Comparison of ENCODE assay signal across 8 cellular contexts in the genomic region with DNA sequence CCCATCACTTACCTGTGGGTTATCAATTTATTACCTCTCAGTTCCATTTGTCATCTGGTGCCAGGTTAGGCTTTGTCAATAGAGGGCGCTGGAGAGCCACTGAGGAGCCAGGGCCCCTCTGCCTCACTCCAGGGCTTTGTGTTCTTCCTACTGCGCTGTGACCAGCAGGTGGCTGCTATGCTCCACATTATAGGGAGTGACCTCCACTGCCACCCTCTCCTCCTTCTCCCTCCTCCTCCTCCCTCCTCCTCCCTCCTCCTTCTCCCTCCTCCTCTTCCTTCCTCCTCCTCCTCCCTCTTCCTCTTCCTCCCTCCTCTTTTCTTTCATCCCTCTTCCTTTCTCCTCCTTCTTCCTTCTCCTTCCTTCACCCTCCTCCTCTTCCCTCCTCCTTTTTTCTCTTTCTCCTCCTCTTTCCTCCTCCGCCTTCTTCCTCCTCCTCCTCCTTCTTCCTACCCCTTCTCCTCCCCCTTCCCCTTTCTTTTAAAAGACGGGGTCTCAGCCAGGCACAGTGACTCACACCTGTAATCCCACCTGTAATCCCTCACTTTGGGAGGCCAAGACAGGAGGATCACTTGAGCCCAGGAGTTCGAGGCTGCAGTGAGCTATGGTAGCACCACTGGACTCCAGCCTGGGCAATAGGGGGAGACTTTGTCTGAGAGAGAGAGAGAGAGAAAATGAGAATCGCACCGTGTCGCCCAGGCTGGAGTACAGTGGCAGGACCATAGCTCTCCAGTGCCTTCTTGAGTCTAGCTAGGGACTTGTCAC. TPM values are rescaled to one million over a fixed set of nuclear protein-coding genes. Genes with fewer than 3 reads are reported as not detected.
DNase-seq lines count a peak whose midpoint lies in the region; ATAC-seq and TF ChIP-seq lines count a peak whose summit lies in the region.

No MANE protein-coding gene starts in this region.

- no peak overlapping the region for H3K4me3 ChIP-seq in cardiac fibroblast (replicated peaks in 1 of 2; ENCODE audit: low read depth in 2 of 2, low read length in 2 of 2)

- intact Hi-C loops in activated B cell treated with CpG ODN at 0.5 μM for 24 hours (cut with micrococcal nuclease) (loop anchor here (1.0 to 5.0 kb wide), 6 partner anchors 23 to 237 kb away; a partner anchor contains a TSS), left colon (cut with DNase I, micrococcal nuclease) (no loop called here)

- H3K27ac Mint-ChIP-seq in activated B cell treated with CpG ODN at 0.5 μM for 24 hours = no peak overlapping the region

- H3K4me3 Mint-ChIP-seq in activated B cell treated with CpG ODN at 0.5 μM for 24 hours = no peak overlapping the region

- H3K4me1 Mint-ChIP-seq in activated B cell treated with CpG ODN at 0.5 μM for 24 hours = peaks cover 3% of the 10 kb centered on the region

- CTCF ChIA-PET in activated B cell treated with CpG ODN at 0.5 μM for 24 hours (lab: Charles Lee) = interaction anchor here (0.8 to 5.0 kb wide), 11 partner anchors 9 to 189 kb away, joined by 3 to 57 read pairs (median 4); a partner anchor contains a TSS

- ATAC-seq in GM18907 (IDR thresholded peaks at IDR 0.05; ENCODE audit: unreplicated experiment) (peak; percentile 81), HG03280 (IDR thresholded peaks at IDR 0.05; ENCODE audit: unreplicated experiment) (peak; percentile 87), activated B cell treated with CpG ODN at 0.5 μM for 24 hours (ENCODE audit: low read depth) (peak; percentile 100), left colon (peak; percentile 100)

- peaks cover 4% of the 10 kb centered on the region for H3K27me3 Mint-ChIP-seq in activated B cell treated with CpG ODN at 0.5 μM for 24 hours

- H3K36me3 Mint-ChIP-seq in activated B cell treated with CpG ODN at 0.5 μM for 24 hours (ENCODE audit: low read depth) = no peaks in the 10 kb centered on the region

- TF ChIP-seq CTCF in activated B cell treated with CpG ODN at 0.5 μM for 24 hours (IDR thresholded peaks at IDR 0.05) = no peak
- TF ChIP-seq CTCF in cardiac fibroblast (IDR thresholded peaks at IDR 0.05; ENCODE audit: low read depth, low read length) = peak; percentile 99

- H3K9me3 Mint-ChIP-seq in activated B cell treated with CpG ODN at 0.5 μM for 24 hours = no peaks in the 10 kb centered on the region

- DNase-seq in AG08396 (ENCODE audit: low spot score) (peak; percentile 88), NCI-H345 treated with DMSO at 0.1 percent for 48 hours (lab: John Stamatoyannopoulos, UW; ENCODE audit: unreplicated experiment) (peak; percentile 96), activated B cell treated with CpG ODN at 0.5 μM for 24 hours (peak; percentile 76), cardiac fibroblast (ENCODE audit: low read depth in 2 of 2) (peak; percentile 87 to 90), left colon (peak; percentile 89 to 92)
- DNase-seq in stimulated activated CD4-positive, alpha-beta T cell treated with anti-CD3 and anti-CD28 coated beads, Interleukin-4, amount 100 ng/mL, for 4 hours = peak; percentile 84 to 87

- POLR2A ChIA-PET in activated B cell treated with CpG ODN at 0.5 μM for 24 hours (lab: Charles Lee) = interaction anchor here (0.7 to 10.7 kb wide), 4 partner anchors 12 to 211 kb away, joined by 3 to 238 read pairs (median 4); no protein-coding TSS in a partner anchor

RNA-seq across cellular contexts. Expression of a gene that starts 10.3 kb away (rescaled TPM):
- total RNA-seq in activated B cell treated with CpG ODN at 0.5 μM for 24 hours = 16.4 and 21.4 TPM in 2 replicates
- total RNA-seq in left colon = 1 to 10 TPM in 1 of 2 donors, under 1 TPM in 1; 0.15 to 1.1 TPM

RNA-seq across cellular contexts. Expression of a gene that starts 23.8 kb away (rescaled TPM):
- total RNA-seq in activated B cell treated with CpG ODN at 0.5 μM for 24 hours = 65.6 and 65.8 TPM in 2 replicates
- 10 to 100 TPM; 34.8 to 40.1 TPM for total RNA-seq in left colon

RNA-seq across cellular contexts. Expression of a gene that starts 27.7 kb away (rescaled TPM):
- total RNA-seq in activated B cell treated with CpG ODN at 0.5 μM for 24 hours = not detected in 2 replicates
- under 1 TPM; 0.20 to 0.27 TPM for total RNA-seq in left colon

RNA-seq across cellular contexts. Expression of a gene that starts 45.9 kb away (rescaled TPM):
- total RNA-seq in activated B cell treated with CpG ODN at 0.5 μM for 24 hours (334 and 401 TPM in 2 replicates), left colon (100 to 1,000 TPM; 725 to 901 TPM)

RNA-seq across cellular contexts. Expression of a gene that starts 48.2 kb away (rescaled TPM):
- total RNA-seq in activated B cell treated with CpG ODN at 0.5 μM for 24 hours (130 and 133 TPM in 2 replicates), left colon (1 to 10 TPM; 4.1 to 7.7 TPM)
